16 cellular contexts compared by ENCODE assay signal in genomic region chr2:207934720-207935119, GRCh38.
DNase-seq lines count a peak whose midpoint lies in the region; ATAC-seq, FAIRE-seq and TF ChIP-seq lines count a peak whose summit lies in the region.
"Had no signal": no experiment of that assay in that cellular context is flagged by ENCODE, and none has a peak within 500 bp of the region (broad histone marks: within the 10 kb centered on the region; RNA-seq: fewer than 3 reads in every experiment).

No MANE protein-coding gene starts in this region.

- no peak overlapping the region for H3K4me3 Mint-ChIP-seq in H9
- H3K4me3 Mint-ChIP-seq in activated naive CD8-positive, alpha-beta T cell treated with anti-CD3 and anti-CD28 coated beads, Interleukin-2, amount 50 U/mL, for 24 hours = no peak overlapping the region
- H3K4me3 Mint-ChIP-seq: CD8-positive, alpha-beta memory T cell; IgD-negative memory B cell had no signal

- H3K27me3 Mint-ChIP-seq in H9 (ENCODE audit: low read depth) = no peaks in the 10 kb centered on the region
- H3K27me3 Mint-ChIP-seq in activated naive CD8-positive, alpha-beta T cell treated with anti-CD3 and anti-CD28 coated beads, Interleukin-2, amount 50 U/mL, for 24 hours = no peaks in the 10 kb centered on the region
- H3K27me3 Mint-ChIP-seq: CD8-positive, alpha-beta memory T cell; IgD-negative memory B cell had no signal

- no peaks in the 10 kb centered on the region for H3K9me3 ChIP-seq in H9 (ENCODE audit: control insufficient read depth, low read depth, low read length)
- H3K9me3 ChIP-seq in K562 (replicated peaks; ENCODE audit: control insufficient read depth, insufficient read depth, low read depth, low read length) = no peaks in the 10 kb centered on the region
- no peaks in the 10 kb centered on the region for H3K9me3 ChIP-seq in HepG2 (ENCODE audit: low read length)
- no peaks in the 10 kb centered on the region for H3K9me3 ChIP-seq in subcutaneous abdominal adipose tissue (ENCODE audit: control insufficient read depth in 5 of 5, low read length in 5 of 5)
- H3K9me3 ChIP-seq: BLaER1 had no signal

- DNase-seq in H9 (no peak), K562 (ENCODE audit: extremely low read depth in 1 of 4, low spot score in 3 of 4) (no peak), HepG2 (ENCODE audit: low spot score) (peak; percentile 68), COLO829 (ENCODE audit: low spot score) (no peak), DMS 273 (lab: John Stamatoyannopoulos, UW; ENCODE audit: unreplicated experiment) (no peak)
- DNase-seq in activated naive CD8-positive, alpha-beta T cell treated with anti-CD3 and anti-CD28 coated beads, Interleukin-2, amount 50 U/mL, for 24 hours = no peak
- DNase-seq: CD8-positive, alpha-beta memory T cell; H7; NCI-H1092; NCI-H1694 treated with DMSO at 0.1 percent for 48 hours; NCI-H345; NCI-H526 treated with DMSO at 0.1 percent for 48 hours; RPMI8226 had no signal

- H2AFZ ChIP-seq in H9 (ENCODE audit: low read length) (no peak overlapping the region), K562 (ENCODE audit: low read depth, low read length) (peak overlapping the region; percentile 56; the same call in 1 of the 2 replicates), HepG2 (ENCODE audit: low read length) (no peak overlapping the region)

- no peak overlapping the region for H3K18ac ChIP-seq in H9 (ENCODE audit: insufficient read length, low read depth, low read length)

- H3K4me1 ChIP-seq in H9 (ENCODE audit: insufficient read depth, low read length) = peaks cover 5% of the 10 kb centered on the region; the same call in 1 of the 2 replicates
- H3K4me1 ChIP-seq in K562 (replicated peaks in 1 of 2; ENCODE audit: control insufficient read depth in 2 of 2, insufficient read depth in 2 of 2, low read length in 2 of 2) = peaks cover 0 to 4% of the 10 kb centered on the region in 2 experiments; a peak in 2 of 5 replicates
- peaks cover 70% of the 10 kb centered on the region for H3K4me1 ChIP-seq in HepG2 (ENCODE audit: insufficient read depth, low read length)
- H3K4me1 ChIP-seq in subcutaneous abdominal adipose tissue (ENCODE audit: control insufficient read depth in 5 of 5, insufficient read depth in 5 of 5, low read length in 5 of 5) = peaks cover 0 to 25% (median 21%) of the 10 kb centered on the region in 5 donors

- H3T11ph ChIP-seq in H9 (ENCODE audit: low read length) = no peak overlapping the region

- ATAC-seq in K562 = no peak
- no peak for ATAC-seq in HepG2
- no peak for ATAC-seq in activated naive CD8-positive, alpha-beta T cell treated with anti-CD3 and anti-CD28 coated beads, Interleukin-2, amount 50 U/mL, for 24 hours

- BruUV-seq in K562 (replicated peaks; lab: Mats Ljungman, UMichigan) (no TSS peak), HepG2 (replicated peaks; lab: Mats Ljungman, UMichigan) (no TSS peak)

- TF ChIP-seq POLR2A in K562 (conservative IDR thresholded peaks at IDR 0.05) (no peak), HepG2 (IDR thresholded peaks at IDR 0.05; ENCODE audit: insufficient read depth in 1 of 2, low read depth in 2 of 2, low read length in 2 of 2) (no peak)

- no peak overlapping the region for H2BK5ac ChIP-seq in H9 (ENCODE audit: insufficient read length, low read length)

- H3K4me2 ChIP-seq in H9 (ENCODE audit: insufficient read depth, insufficient read length, low read length) (no peak overlapping the region), K562 (ENCODE audit: insufficient read depth, low read length) (no peak overlapping the region), HepG2 (ENCODE audit: low read depth, low read length) (peak overlapping the region; percentile 58)
- H3K4me2 ChIP-seq: BLaER1 had no signal

- no peak overlapping the region for H2AK5ac ChIP-seq in H9 (ENCODE audit: insufficient read length, low read length)

- H3K36me3 ChIP-seq in K562 (ENCODE audit: control insufficient read depth, insufficient read depth, low read length) = no peaks in the 10 kb centered on the region
- H3K36me3 ChIP-seq in HepG2 (replicated peaks in 1 of 2; ENCODE audit: control insufficient read depth in 1 of 2, insufficient read depth in 2 of 2, low read length in 2 of 2) = 0 out of 5 replicates have a peak, but pooled peaks cover 0 to 3% of the 10 kb centered on the region in 2 experiments
- H3K36me3 ChIP-seq in subcutaneous abdominal adipose tissue (ENCODE audit: control insufficient read depth in 5 of 5, insufficient read depth in 5 of 5, low read length in 5 of 5) = peaks cover 0 to 8% (median 5%) of the 10 kb centered on the region in 5 donors

- no peak overlapping the region for H3K9ac ChIP-seq in H9 (ENCODE audit: extremely low read depth, insufficient read length, low read length)
- no peak overlapping the region for H3K9ac ChIP-seq in K562 (ENCODE audit: insufficient read depth in 1 of 2, low read depth in 2 of 2, low read length in 2 of 2)
- H3K9ac ChIP-seq in HepG2 (ENCODE audit: insufficient read depth, low read depth, low read length) = no peak overlapping the region
- H3K9ac ChIP-seq in subcutaneous abdominal adipose tissue (ENCODE audit: low read length in 5 of 5) = no peak overlapping the region
- H3K9ac ChIP-seq: BLaER1 had no signal

- no peak for TF ChIP-seq EP300 in K562 (IDR thresholded peaks at IDR 0.05; ENCODE audit: low read length)
- peak in 1 of 2 experiments; percentile 71; a peak in 1 of 4 replicates for TF ChIP-seq EP300 in HepG2 (IDR thresholded peaks at IDR 0.05; ENCODE audit: low read depth in 2 of 2, low read length in 2 of 2)
- TF ChIP-seq EP300 in HepG2 (CRISPR knock-in tag; IDR thresholded peaks at IDR 0.05; ENCODE audit: borderline replicate concordance) = no peak

- H3K23ac ChIP-seq in H9 (ENCODE audit: insufficient read length, low read depth, low read length) = no peak overlapping the region

- FAIRE-seq in K562 (lab: Jason Lieb, UNC) (no peak), HepG2 (lab: Jason Lieb, UNC) (peak; percentile 63)

- CTCF ChIA-PET in K562 (lab: Yijun Ruan, JAX; ENCODE audit: low intra/inter-chr PET ratio) (no interaction called here), HepG2 (lab: Yijun Ruan, JAX; ENCODE audit: low intra/inter-chr PET ratio, low total read pairs) (no interaction called here)

- in situ Hi-C loops in K562 (cut with MboI) (no loop called here), HepG2 (cut with HindIII; ENCODE audit: extremely low pct_ligation_motif_present, low pct_unique_long_range_greater_than_20kb) (no loop called here)

- no peaks in the 10 kb centered on the region for H3K23me2 ChIP-seq in H9 (ENCODE audit: insufficient read length, low read depth, low read length, poor library complexity, severe bottlenecking)

- H3K79me2 ChIP-seq in H9 (ENCODE audit: insufficient read depth, low read length) (no peaks in the 10 kb centered on the region), K562 (ENCODE audit: control insufficient read depth, insufficient read depth, low read length) (no peaks in the 10 kb centered on the region), HepG2 (ENCODE audit: insufficient read depth, low read length) (no peaks in the 10 kb centered on the region)

- H3K14ac ChIP-seq in H9 (ENCODE audit: insufficient read depth, low read length) = no peak overlapping the region

- no peak overlapping the region for H3K4ac ChIP-seq in H9 (ENCODE audit: low read depth, low read length)

- H3K27ac ChIP-seq in H9 (ENCODE audit: insufficient read length, low read depth, low read length) (no peak overlapping the region), K562 (ENCODE audit: extremely low read depth, low read depth, low read length) (no peak overlapping the region), HepG2 (ENCODE audit: extremely low read length, insufficient read depth, low read length) (peak overlapping the region; percentile 86), subcutaneous abdominal adipose tissue (ENCODE audit: low read depth, low read length) (peak overlapping the region; percentile 31)
- H3K27ac ChIP-seq: BLaER1 had no signal

- no peaks in the 10 kb centered on the region for H3K79me1 ChIP-seq in H9 (ENCODE audit: insufficient read depth, low read depth, low read length, poor library complexity, severe bottlenecking)

- WGBS in H9 (ENCODE audit: extremely low coverage, insufficient read length, low lambda C conversion rate) = no CpG with 5 or more reads among the region's 7 CpGs
- 29% methylated on average over 7 of the region's 7 CpGs for WGBS in K562 (ENCODE audit: insufficient coverage, low coverage, missing lambda C conversion rate)
- WGBS in HepG2 (ENCODE audit: low lambda C conversion rate) = 33% methylated on average over 7 of the region's 7 CpGs

- TF ChIP-seq RAD21 in K562 (CRISPR knock-in tag; conservative IDR thresholded peaks at IDR 0.05 in 1 of 2, IDR thresholded peaks at IDR 0.05 in 1 of 2) = no peak
- no peak for TF ChIP-seq RAD21 in HepG2 (CRISPR knock-in tag; IDR thresholded peaks at IDR 0.05)

- peaks cover 49 to 53% of the 10 kb centered on the region in 2 experiments for H3K4me1 Mint-ChIP-seq in H9
- H3K4me1 Mint-ChIP-seq in activated naive CD8-positive, alpha-beta T cell treated with anti-CD3 and anti-CD28 coated beads, Interleukin-2, amount 50 U/mL, for 24 hours = no peaks in the 10 kb centered on the region
- H3K4me1 Mint-ChIP-seq: CD8-positive, alpha-beta memory T cell; IgD-negative memory B cell had no signal

- H2BK20ac ChIP-seq in H9 (ENCODE audit: low read depth, low read length, poor library complexity, severe bottlenecking) = no peak overlapping the region

- no peaks in the 10 kb centered on the region for H3K36me3 Mint-ChIP-seq in H9 (ENCODE audit: insufficient read depth in 1 of 3, low read depth in 3 of 3)
- H3K36me3 Mint-ChIP-seq in activated naive CD8-positive, alpha-beta T cell treated with anti-CD3 and anti-CD28 coated beads, Interleukin-2, amount 50 U/mL, for 24 hours (ENCODE audit: low read depth) = peaks cover 1% of the 10 kb centered on the region

- no peak overlapping the region for H3K4me3 ChIP-seq in K562
- no peak overlapping the region; a peak in 1 of 6 replicates for H3K4me3 ChIP-seq in HepG2 (replicated peaks in 1 of 3; ENCODE audit: insufficient read depth in 1 of 3, low read depth in 2 of 3, low read length in 3 of 3)
- H3K4me3 ChIP-seq in subcutaneous abdominal adipose tissue (ENCODE audit: low read depth in 1 of 5, low read length in 5 of 5) = no peak overlapping the region
- H3K4me3 ChIP-seq: BLaER1 had no signal

- no peak overlapping the region for H4K8ac ChIP-seq in H9 (replicated peaks; ENCODE audit: insufficient read length, low read depth, low read length)

- TF ChIP-seq CTCF in H9 (conservative IDR thresholded peaks at IDR 0.05) (no peak), K562 (IDR thresholded peaks at IDR 0.05 in 2 of 3, conservative IDR thresholded peaks at IDR 0.05 in 1 of 3; ENCODE audit: insufficient read depth in 2 of 3, low read depth in 1 of 3, low read length in 3 of 3) (no peak), HepG2 (CRISPR knock-in tag; IDR thresholded peaks at IDR 0.05) (no peak)

- no peaks in the 10 kb centered on the region for H3K27me3 ChIP-seq in H9 (ENCODE audit: insufficient read depth, low read length)
- no peaks in the 10 kb centered on the region for H3K27me3 ChIP-seq in K562 (ENCODE audit: control insufficient read depth in 2 of 2, insufficient read depth in 2 of 2, low read length in 2 of 2)
- no peaks in the 10 kb centered on the region for H3K27me3 ChIP-seq in HepG2 (ENCODE audit: control insufficient read depth in 1 of 2, insufficient read depth in 2 of 2, low read length in 2 of 2)
- no peaks in the 10 kb centered on the region for H3K27me3 ChIP-seq in subcutaneous abdominal adipose tissue (ENCODE audit: control insufficient read depth in 5 of 5, insufficient read depth in 4 of 5, low read length in 5 of 5)
- H3K27me3 ChIP-seq: BLaER1 had no signal

- intact Hi-C loops in K562 (cut with micrococcal nuclease) (no loop called here), HepG2 (cut with micrococcal nuclease; ENCODE audit: unreplicated experiment) (loop anchor here (5.0 kb wide), 1 partner anchor 37 kb away; no protein-coding TSS in a partner anchor)

- H4K91ac ChIP-seq in H9 (ENCODE audit: insufficient read length, low read depth, low read length) = no peak overlapping the region

- peak overlapping the region; percentile 56 to 89 (median 72); a peak in 4 of 7 replicates for H3K27ac Mint-ChIP-seq in H9
- H3K27ac Mint-ChIP-seq in activated naive CD8-positive, alpha-beta T cell treated with anti-CD3 and anti-CD28 coated beads, Interleukin-2, amount 50 U/mL, for 24 hours = no peak overlapping the region
- H3K27ac Mint-ChIP-seq: CD8-positive, alpha-beta memory T cell had no signal

- no peak overlapping the region for H2BK12ac ChIP-seq in H9 (ENCODE audit: insufficient read length, low read depth, low read length)

- no peaks in the 10 kb centered on the region for H4K20me1 ChIP-seq in H9 (ENCODE audit: control insufficient read depth, insufficient read depth, insufficient read length)
- H4K20me1 ChIP-seq in K562 (replicated peaks; ENCODE audit: control insufficient read depth, insufficient read depth, low read length) = no peaks in the 10 kb centered on the region
- no peaks in the 10 kb centered on the region for H4K20me1 ChIP-seq in HepG2 (ENCODE audit: insufficient read depth, low read length)
- H4K20me1 ChIP-seq: BLaER1 had no signal

- H3K9me1 ChIP-seq in K562 (ENCODE audit: control insufficient read depth, insufficient read depth, low read length) = no peaks in the 10 kb centered on the region

- no peak overlapping the region for H2BK120ac ChIP-seq in H9 (ENCODE audit: low read depth, low read length, poor library complexity, severe bottlenecking)

- no peak overlapping the region for H4K5ac ChIP-seq in H9 (ENCODE audit: insufficient read length, low read depth, low read length)

- no peak overlapping the region for H3K56ac ChIP-seq in H9 (ENCODE audit: insufficient read length, low read depth, low read length)

- no peak overlapping the region for H2BK15ac ChIP-seq in H9 (ENCODE audit: low read depth, low read length)

- no peaks in the 10 kb centered on the region for H3K9me3 Mint-ChIP-seq in H9
- no peaks in the 10 kb centered on the region for H3K9me3 Mint-ChIP-seq in activated naive CD8-positive, alpha-beta T cell treated with anti-CD3 and anti-CD28 coated beads, Interleukin-2, amount 50 U/mL, for 24 hours
- H3K9me3 Mint-ChIP-seq: CD8-positive, alpha-beta memory T cell; IgD-negative memory B cell had no signal

- POLR2A ChIA-PET in K562 (lab: Yijun Ruan, JAX) = interaction anchor here (0.7 kb wide), 1 partner anchor 16 kb away, joined by 3 read pairs; no protein-coding TSS in a partner anchor
- POLR2A ChIA-PET in HepG2 (lab: Yijun Ruan, JAX) = interaction anchor here (1.0 to 3.6 kb wide), 16 partner anchors 9 to 405 kb away, joined by 3 to 70 read pairs (median 8); partner anchors contain the start of genes CREB1, FZD5 and METTL21A

Comparison
In these comparisons a context has a peak if more than half of its experiments do, and no peak if none do; other contexts are left out.
1. H3K27ac ChIP-seq: peak in HepG2 (single experiment) and subcutaneous abdominal adipose tissue (single experiment); none in H9 (single experiment) and K562 (single experiment).